In the genomic region with DNA sequence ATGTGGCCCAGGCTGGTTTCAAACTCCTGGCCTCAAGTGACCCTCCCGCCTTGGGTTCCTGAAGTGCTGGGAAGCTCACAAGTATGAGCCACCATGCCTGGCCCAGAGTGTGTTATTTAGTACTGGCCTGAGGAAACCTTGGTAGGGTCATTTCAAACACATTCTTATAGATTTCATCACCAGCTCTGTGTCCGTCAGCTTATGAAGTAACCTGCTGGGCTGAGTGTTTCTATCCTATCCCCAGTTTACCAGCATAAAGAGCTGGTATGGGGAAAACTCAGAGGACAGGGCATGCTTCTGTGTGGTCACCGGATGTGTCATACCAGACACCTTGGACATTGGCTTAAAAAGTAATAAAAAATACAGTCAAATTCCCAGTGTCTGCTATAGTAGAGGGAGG, we compare ENCODE assay signal across 14 cellular contexts. TPM values are rescaled to one million over a fixed set of nuclear protein-coding genes. Genes with fewer than 3 reads are reported as not detected.
DNase-seq lines count a peak whose midpoint lies in the region; ATAC-seq and TF ChIP-seq lines count a peak whose summit lies in the region.
"Had no signal": no experiment of that assay in that cellular context is flagged by ENCODE, and none has a peak within 500 bp of the region (broad histone marks: within the 10 kb centered on the region; RNA-seq: fewer than 3 reads in every experiment).

No MANE protein-coding gene starts in this region.

- intact Hi-C loops in MCF 10A (cut with micrococcal nuclease) (loop anchor here (1.0 kb wide), 1 partner anchor 17 kb away; no protein-coding TSS in a partner anchor), breast epithelium (cut with DNase I; ENCODE audit: low total_unique reads) (no loop called here)

- H3K4me1 ChIP-seq in breast epithelium: no peaks in the 10 kb centered on the region
- H3K4me1 ChIP-seq in foreskin keratinocyte: peaks cover 27% of the 10 kb centered on the region
- H3K4me1 ChIP-seq in right atrium auricular region: no peaks in the 10 kb centered on the region
- H3K4me1 ChIP-seq: testis had no signal

- no peak for TF ChIP-seq POLR2A in breast epithelium (IDR thresholded peaks at IDR 0.05)

- H3K4me3 ChIP-seq in breast epithelium: no peak overlapping the region
- no peak overlapping the region for H3K4me3 ChIP-seq in right atrium auricular region
- H3K4me3 ChIP-seq: testis had no signal

- CTCF ChIA-PET in MCF 10A (lab: Yijun Ruan, JAX): interaction anchor here (0.7 to 14.7 kb wide), 4 partner anchors 11 to 48 kb away, joined by 4 to 225 read pairs (median 68); no protein-coding TSS in a partner anchor

- no peaks in the 10 kb centered on the region for H3K27me3 Mint-ChIP-seq in MCF 10A (ENCODE audit: insufficient read depth, unreplicated experiment)

- no peaks in the 10 kb centered on the region for H3K9me3 ChIP-seq in breast epithelium
- no peaks in the 10 kb centered on the region for H3K9me3 ChIP-seq in right atrium auricular region
- H3K9me3 ChIP-seq: testis had no signal

- H3K36me3 Mint-ChIP-seq in MCF 10A (ENCODE audit: insufficient read depth, unreplicated experiment): peaks cover 4% of the 10 kb centered on the region

- H3K27ac Mint-ChIP-seq in MCF 10A (ENCODE audit: low read depth, unreplicated experiment): peak overlapping the region; percentile 87

- no TSS peak for BruUV-seq in MCF 10A (replicated peaks; lab: Mats Ljungman, UMichigan)

- no peak for ATAC-seq in foreskin keratinocyte
- ATAC-seq in HG02884 (IDR thresholded peaks at IDR 0.05; ENCODE audit: unreplicated experiment): no peak
- ATAC-seq in GM18873 (IDR thresholded peaks at IDR 0.05; ENCODE audit: low FRiP score, unreplicated experiment): no peak

- H3K9me3 Mint-ChIP-seq in MCF 10A (ENCODE audit: unreplicated experiment): no peaks in the 10 kb centered on the region

- H3K27me3 ChIP-seq in breast epithelium (no peaks in the 10 kb centered on the region), foreskin keratinocyte (no peaks in the 10 kb centered on the region), right atrium auricular region (no peaks in the 10 kb centered on the region)
- H3K27me3 ChIP-seq: testis had no signal

- H3K4me1 Mint-ChIP-seq in MCF 10A (ENCODE audit: insufficient read depth, unreplicated experiment): peaks cover 56% of the 10 kb centered on the region

- POLR2A ChIA-PET in MCF 10A (lab: Yijun Ruan, JAX): interaction anchor here (0.6 to 10.5 kb wide), 10 partner anchors 9 to 599 kb away, joined by 3 to 344 read pairs (median 5); no protein-coding TSS in a partner anchor

- peak; percentile 83 for DNase-seq in MCF 10A (ENCODE audit: unreplicated experiment)
- DNase-seq in breast epithelium (ENCODE audit: low spot score in 2 of 2): no peak
- DNase-seq in amniotic stem cell (lab: John Stamatoyannopoulos, UW): peak; percentile 21
- DNase-seq in foreskin keratinocyte: peak in 1 of 2 donors; percentile 67
- no peak for DNase-seq in right atrium auricular region (ENCODE audit: low spot score)
- no peak for DNase-seq in GDM1 (lab: John Stamatoyannopoulos, UW)
- DNase-seq: 8988T; activated CD4-positive, alpha-beta T cell treated with anti-CD3 and anti-CD28 coated beads, Interleukin-2, amount 50 U/mL, for 1 hour; NCI-H1436 treated with DMSO at 0.1 percent for 48 hours; NCI-H510A treated with DMSO at 0.1 percent for 48 hours; occipital lobe; testis had no signal

- H3K27ac ChIP-seq in breast epithelium (no peak overlapping the region), foreskin keratinocyte (peak overlapping the region; percentile 58), right atrium auricular region (no peak overlapping the region)
- H3K27ac ChIP-seq: testis had no signal

- TF ChIP-seq CTCF in MCF 10A (IDR thresholded peaks at IDR 0.05; ENCODE audit: unreplicated experiment) (no peak), breast epithelium (IDR thresholded peaks at IDR 0.05) (no peak), foreskin keratinocyte (conservative IDR thresholded peaks at IDR 0.05) (no peak), right atrium auricular region (IDR thresholded peaks at IDR 0.05) (no peak)

- H3K36me3 ChIP-seq in breast epithelium (no peaks in the 10 kb centered on the region), right atrium auricular region (no peaks in the 10 kb centered on the region)

- H3K4me3 Mint-ChIP-seq in MCF 10A (ENCODE audit: unreplicated experiment): peak overlapping the region; percentile 10

RNA-seq across cellular contexts. Expression of a gene that starts 45.3 kb away (rescaled TPM):
- 6.3 and 6.9 TPM in 2 replicates for total RNA-seq in MCF 10A (2022)
- 10 to 100 TPM in 2 of 3 donors, 1 to 10 TPM in 1; 4.2 to 21.2 (median 14.4) TPM for total RNA-seq in breast epithelium
- total RNA-seq in foreskin keratinocyte: 14.4 and 19.5 TPM in 2 replicates
- polyA plus RNA-seq in foreskin keratinocyte: 7.5 and 12.2 TPM in 2 replicates
- total RNA-seq in right atrium auricular region: 1 to 10 TPM; 6.9 to 7.9 TPM

Comparison
In these comparisons a context has a peak if more than half of its experiments do, and no peak if none do; other contexts are left out.
1. DNase-seq: peak in MCF 10A (single experiment) and amniotic stem cell (single experiment); none in breast epithelium (0 of 2), right atrium auricular region (single experiment) and GDM1 (single experiment).